In genomic region chr11:118581057-118581456, GRCh38 we compare ENCODE assay signal across 29 cellular contexts. TPM values are rescaled to one million over a fixed set of nuclear protein-coding genes. Genes with fewer than 3 reads are reported as not detected.
DNase-seq lines count a peak whose midpoint lies in the region; ATAC-seq and TF ChIP-seq lines count a peak whose summit lies in the region.
"Had no signal": no experiment of that assay in that cellular context is flagged by ENCODE, and none has a peak within 500 bp of the region (broad histone marks: within the 10 kb centered on the region; RNA-seq: fewer than 3 reads in every experiment).

No MANE protein-coding gene starts in this region.

- H3K36me3 ChIP-seq in heart right ventricle (peaks cover 0 to 71% (median 39%) of the 10 kb centered on the region in 9 donors), subcutaneous abdominal adipose tissue (ENCODE audit: control insufficient read depth in 5 of 5, insufficient read depth in 5 of 5, low read length in 5 of 5) (peaks cover 15 to 49% (median 37%) of the 10 kb centered on the region in 5 donors)

- peaks cover 0 to 68% (median 50%) of the 10 kb centered on the region in 9 donors for H3K4me1 ChIP-seq in heart right ventricle
- H3K4me1 ChIP-seq in subcutaneous abdominal adipose tissue (ENCODE audit: control insufficient read depth in 5 of 5, insufficient read depth in 5 of 5, low read length in 5 of 5): peaks cover 3 to 22% (median 19%) of the 10 kb centered on the region in 5 donors
- H3K4me1 ChIP-seq: BE2C had no signal

- no peaks in the 10 kb centered on the region for H3K9me3 Mint-ChIP-seq in CD4-positive, alpha-beta T cell
- H3K9me3 Mint-ChIP-seq: activated naive CD4-positive, alpha-beta T cell treated with anti-CD3 and anti-CD28 coated beads for 36 hours; CD8-positive, alpha-beta memory T cell; dendritic cell treated with granulocyte-macrophage colony-stimulating factor and Interleukin-4, amounts not matched to agents 40 ng/mL and 50 ng/mL, for 4 days; nephron had no signal

- H3K9me3 ChIP-seq in heart right ventricle: no peaks in the 10 kb centered on the region
- H3K9me3 ChIP-seq in subcutaneous abdominal adipose tissue (ENCODE audit: control insufficient read depth in 5 of 5, low read length in 5 of 5): no peaks in the 10 kb centered on the region
- no peaks in the 10 kb centered on the region for H3K9me3 ChIP-seq in CD4-positive, alpha-beta T cell (ENCODE audit: control insufficient read depth, low read length)
- H3K9me3 ChIP-seq: BE2C, body of pancreas, esophagus squamous epithelium had no signal

- H3K27me3 Mint-ChIP-seq in CD4-positive, alpha-beta T cell: no peaks in the 10 kb centered on the region
- H3K27me3 Mint-ChIP-seq: CD8-positive, alpha-beta memory T cell; dendritic cell treated with granulocyte-macrophage colony-stimulating factor and Interleukin-4, amounts not matched to agents 40 ng/mL and 50 ng/mL, for 4 days had no signal

- TF ChIP-seq CTCF in heart right ventricle (IDR thresholded peaks at IDR 0.05): no peak
- no peak for TF ChIP-seq CTCF in CD4-positive, alpha-beta T cell (IDR thresholded peaks at IDR 0.05)

- H3K36me3 Mint-ChIP-seq in CD4-positive, alpha-beta T cell (ENCODE audit: low read depth): peaks cover 73% of the 10 kb centered on the region

- peak overlapping the region in 8 of 10 donors; percentile 24 to 84 (median 42) for H3K27ac ChIP-seq in heart right ventricle
- peak overlapping the region; percentile 63 for H3K27ac ChIP-seq in subcutaneous abdominal adipose tissue (ENCODE audit: low read depth, low read length)
- no peak overlapping the region for H3K27ac ChIP-seq in CD4-positive, alpha-beta T cell (ENCODE audit: low read depth, low read length)
- H3K27ac ChIP-seq: body of pancreas, foreskin keratinocyte, hepatocyte, VCaP had no signal

- no peak overlapping the region for H3K4me3 Mint-ChIP-seq in CD4-positive, alpha-beta T cell
- H3K4me3 Mint-ChIP-seq: activated CD8-positive, alpha-beta T cell treated with anti-CD3 and anti-CD28 coated beads, Interleukin-2, amount 10 ng/mL, durations not matched to agents 7 days and 5 days; activated naive CD4-positive, alpha-beta T cell treated with anti-CD3 and anti-CD28 coated beads for 36 hours; CD8-positive, alpha-beta memory T cell; dendritic cell treated with granulocyte-macrophage colony-stimulating factor and Interleukin-4, amounts not matched to agents 40 ng/mL and 50 ng/mL, for 4 days; nephron had no signal

- H3K27me3 ChIP-seq in heart right ventricle (no peaks in the 10 kb centered on the region), subcutaneous abdominal adipose tissue (ENCODE audit: control insufficient read depth in 5 of 5, insufficient read depth in 4 of 5, low read length in 5 of 5) (no peaks in the 10 kb centered on the region)
- no peaks in the 10 kb centered on the region for H3K27me3 ChIP-seq in CD4-positive, alpha-beta T cell (ENCODE audit: control insufficient read depth, insufficient read depth, low read length)
- H3K27me3 ChIP-seq: BE2C, body of pancreas, esophagus squamous epithelium, foreskin keratinocyte, hepatocyte had no signal

- CTCF ChIA-PET in CD4-positive, alpha-beta T cell (lab: Charles Lee): no interaction called here

- intact Hi-C loops in heart right ventricle (cut with DNase I) (no loop called here), cardiac septum (cut with DNase I) (no loop called here)
- intact Hi-C loops in CD4-positive, alpha-beta T cell (cut with DNase I, micrococcal nuclease): no loop called here

- H3K4me3 ChIP-seq in heart right ventricle (peak overlapping the region in 1 of 10 donors; percentile 31), subcutaneous abdominal adipose tissue (ENCODE audit: low read depth in 1 of 5, low read length in 5 of 5) (no peak overlapping the region)
- H3K4me3 ChIP-seq: body of pancreas, esophagus squamous epithelium, hepatocyte, lung, skin epidermis had no signal

- 57 to 60% methylated on average over 6 of the region's 6 CpGs for WGBS in heart right ventricle, 2 donors

- no peak overlapping the region for H3K9ac ChIP-seq in subcutaneous abdominal adipose tissue (ENCODE audit: low read length in 5 of 5)

- peak in 6 of 8 donors; percentile 32 to 77 (median 50) for ATAC-seq in heart right ventricle
- no peak for ATAC-seq in CD4-positive, alpha-beta T cell (ENCODE audit: poor library complexity)
- ATAC-seq: activated CD8-positive, alpha-beta T cell treated with anti-CD3 and anti-CD28 coated beads, Interleukin-2, amount 10 ng/mL, durations not matched to agents 7 days and 5 days; body of pancreas; foreskin keratinocyte had no signal

- DNase-seq in heart right ventricle (peak in 1 of 2 donors; percentile 35), cardiac septum (ENCODE audit: low spot score) (no peak), NCI-H2081 (lab: John Stamatoyannopoulos, UW) (peak; percentile 39 to 79), dermis blood vessel endothelial cell (peak; percentile 95)
- DNase-seq in CD4-positive, alpha-beta T cell: no peak
- no peak for DNase-seq in stimulated activated CD4-positive, alpha-beta T cell treated with anti-CD3 and anti-CD28 coated beads, Interleukin-4, amount 100 ng/mL, for 4 hours
- DNase-seq: activated CD4-positive, alpha-beta T cell treated with anti-CD3 and anti-CD28 coated beads for 4 hours; activated CD8-positive, alpha-beta T cell treated with anti-CD3 and anti-CD28 coated beads, Interleukin-2, amount 10 ng/mL, durations not matched to agents 7 days and 5 days; activated naive CD4-positive, alpha-beta T cell treated with anti-CD3 and anti-CD28 coated beads for 36 hours; BE2C; body of pancreas; CD8-positive, alpha-beta memory T cell; DMS153; esophagus squamous epithelium; foreskin keratinocyte; kidney glomerular epithelial cell; MM.1S; NCI-H1436; NCI-H82; stimulated activated naive CD4-positive, alpha-beta T cell treated with Interleukin-2 at 50 U/mL for 16 hours; T1000 had no signal

- POLR2A ChIA-PET in CD4-positive, alpha-beta T cell (lab: Charles Lee): no interaction called here

- H3K4me1 Mint-ChIP-seq in CD4-positive, alpha-beta T cell (ENCODE audit: low read depth): peaks cover 37% of the 10 kb centered on the region

- no peak overlapping the region for H3K27ac Mint-ChIP-seq in CD4-positive, alpha-beta T cell
- H3K27ac Mint-ChIP-seq: activated CD8-positive, alpha-beta T cell treated with anti-CD3 and anti-CD28 coated beads, Interleukin-2, amount 10 ng/mL, durations not matched to agents 7 days and 5 days; activated naive CD4-positive, alpha-beta T cell treated with anti-CD3 and anti-CD28 coated beads for 36 hours; dendritic cell treated with granulocyte-macrophage colony-stimulating factor and Interleukin-4, amounts not matched to agents 40 ng/mL and 50 ng/mL, for 4 days; nephron had no signal

RNA-seq across cellular contexts. Expression of gene ARCN1, which starts 8.8 kb away (rescaled TPM):
- 100 to 1,000 TPM in 4 of 10 donors, 10 to 100 TPM in 6; 84.8 to 122 (median 98.3) TPM for total RNA-seq in heart right ventricle
- 10 to 100 TPM; 48.8 to 88.1 TPM for polyA plus RNA-seq in heart right ventricle
- 118 TPM for total RNA-seq in cardiac septum
- total RNA-seq in dermis blood vessel endothelial cell: 102 and 180 TPM in 2 replicates
- total RNA-seq in CD4-positive, alpha-beta T cell: 10 to 100 TPM; 73.7 to 78.6 TPM

RNA-seq across cellular contexts. Expression of gene IFT46, which starts 15.3 kb away (rescaled TPM):
- 10 to 100 TPM; 14.0 to 23.4 (median 20.5) TPM for total RNA-seq in heart right ventricle
- polyA plus RNA-seq in heart right ventricle: 10 to 100 TPM; 22.2 to 23.0 TPM
- total RNA-seq in cardiac septum: 24.0 TPM
- 18.7 and 23.3 TPM in 2 replicates for total RNA-seq in dermis blood vessel endothelial cell
- total RNA-seq in CD4-positive, alpha-beta T cell: 1 to 10 TPM; 4.9 to 6.3 TPM

RNA-seq across cellular contexts. Expression of gene PHLDB1, which starts 26.4 kb away (rescaled TPM):
- total RNA-seq in heart right ventricle: 100 to 1,000 TPM in 9 of 10 donors, 10 to 100 TPM in 1; 81.9 to 125 (median 114) TPM
- polyA plus RNA-seq in heart right ventricle: 100 to 1,000 TPM in 1 of 2 donors, 10 to 100 TPM in 1; 74.9 to 259 TPM
- 155 TPM for total RNA-seq in cardiac septum
- 38.8 and 47.8 TPM in 2 replicates for total RNA-seq in dermis blood vessel endothelial cell
- total RNA-seq in CD4-positive, alpha-beta T cell: 1 to 10 TPM; 1.8 to 2.3 TPM

RNA-seq across cellular contexts. Expression of gene TMEM25, which starts 50.1 kb away (rescaled TPM):
- total RNA-seq in heart right ventricle (10 to 100 TPM; 10.2 to 16.2 (median 11.5) TPM), cardiac septum (8.0 TPM), dermis blood vessel endothelial cell (29.6 and 36.1 TPM in 2 replicates)
- polyA plus RNA-seq in heart right ventricle: 1 to 10 TPM; 3.9 to 9.3 TPM
- total RNA-seq in CD4-positive, alpha-beta T cell: 10 to 100 TPM; 18.3 to 18.5 TPM

RNA-seq across cellular contexts. Expression of gene TTC36, which starts 53.8 kb away (rescaled TPM):
- total RNA-seq in heart right ventricle (1 to 10 TPM in 1 of 10 donors, under 1 TPM in 6, not detected in 3; 0.28 to 1.8 (median 0.49) TPM), cardiac septum (0.62 TPM), dermis blood vessel endothelial cell (2.5 and 3.2 TPM in 2 replicates)
- under 1 TPM in 1 of 2 donors, not detected in 1; 0.16 TPM for polyA plus RNA-seq in heart right ventricle
- under 1 TPM; 0.30 to 0.56 TPM for total RNA-seq in CD4-positive, alpha-beta T cell
- total RNA-seq: activated naive CD4-positive, alpha-beta T cell treated with anti-CD3 and anti-CD28 coated beads for 36 hours; body of pancreas; foreskin keratinocyte; urinary bladder had no signal
- polyA plus RNA-seq: CD8-positive, alpha-beta memory T cell; foreskin keratinocyte had no signal

Comparison
In these comparisons a context has a peak if more than half of its experiments do, and no peak if none do; other contexts are left out.
1. DNase-seq: peak in NCI-H2081 (2 of 2) and dermis blood vessel endothelial cell (single experiment); none in cardiac septum (single experiment), CD4-positive, alpha-beta T cell (0 of 10) and stimulated activated CD4-positive, alpha-beta T cell treated with anti-CD3 and anti-CD28 coated beads, Interleukin-4, amount 100 ng/mL, for 4 hours (0 of 2).
2. RNA of gene PHLDB1, which starts 26.4 kb away (total RNA-seq): 155 TPM in cardiac septum (single experiment), 81.9 to 125 TPM in heart right ventricle and 38.8 to 47.8 TPM in dermis blood vessel endothelial cell; 1.8 to 2.3 TPM in CD4-positive, alpha-beta T cell; every median in the first group is over 10 times any median in the second.